1 cellular context compared by ENCODE assay signal in genomic region chr1:229883504-229884200, GRCh38.
TF ChIP-seq lines count a peak whose summit lies in the region.

No MANE protein-coding gene starts in this region.

TF ChIP-seq in GM23338, 12 proteins besides CTCF, POLR2A, EP300 and RAD21 (continued from another document):
- no peak for TF ChIP-seq ZNF462 (CRISPR knock-in tag; IDR thresholded peaks at IDR 0.05)
- no peak for TF ChIP-seq ETS1 (IDR thresholded peaks at IDR 0.05)
- no peak for TF ChIP-seq POLR2AphosphoS5 (IDR thresholded peaks at IDR 0.05; ENCODE audit: low read depth)
- TF ChIP-seq JUNB (IDR thresholded peaks at IDR 0.05; ENCODE audit: unreplicated experiment), result no peak
- TF ChIP-seq CREB1 (CRISPR knock-in tag; IDR thresholded peaks at IDR 0.05; ENCODE audit: low read depth), result no peak
- TF ChIP-seq NANOG (IDR thresholded peaks at IDR 0.05; ENCODE audit: borderline replicate concordance), result no peak
